In the genomic region with DNA sequence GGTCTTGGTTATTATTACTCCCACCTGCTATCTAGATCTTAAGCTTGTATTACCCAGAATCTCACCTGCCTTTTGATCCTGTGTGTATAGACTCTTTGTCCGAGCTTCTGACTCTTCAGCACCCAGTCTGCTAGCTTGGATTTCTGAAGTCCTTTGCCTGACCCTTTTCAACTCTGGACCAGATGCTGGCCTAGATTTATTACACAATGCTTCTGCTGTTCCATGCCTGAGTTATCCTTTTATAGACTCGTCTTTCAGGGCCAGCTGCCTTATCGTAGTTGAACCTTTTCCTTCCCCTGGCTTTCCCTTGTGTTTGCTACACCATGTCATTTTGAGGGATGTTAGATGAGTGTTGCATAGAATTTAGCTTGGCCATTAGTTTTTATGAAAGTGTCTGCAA, we compare ENCODE assay signal across 18 cellular contexts.
"Had no signal": no experiment of that assay in that cellular context is flagged by ENCODE, and none has a peak within 500 bp of the region (broad histone marks: within the 10 kb centered on the region; RNA-seq: fewer than 3 reads in every experiment).

No MANE protein-coding gene starts in this region.

- H3K4me1 ChIP-seq: left lung, psoas muscle, thyroid gland had no signal

- H3K27ac ChIP-seq: left lung, psoas muscle, thyroid gland, VCaP had no signal

- H3K4me1 Mint-ChIP-seq: memory B cell; stimulated activated effector memory CD8-positive, alpha-beta T cell treated with anti-CD3 and anti-CD28 coated beads, Interleukin-12 subunit alpha, Interleukin-12 subunit beta, amount 100 ng/mL, for 72 hours had no signal

- H3K9me3 Mint-ChIP-seq: effector memory CD8-positive, alpha-beta T cell; memory B cell; stimulated activated effector memory CD8-positive, alpha-beta T cell treated with anti-CD3 and anti-CD28 coated beads, Interleukin-12 subunit alpha, Interleukin-12 subunit beta, amount 100 ng/mL, for 72 hours had no signal

- FAIRE-seq: astrocyte, keratinocyte had no signal

- H3K4me3 Mint-ChIP-seq: activated T-cell treated with anti-CD3 and anti-CD28 coated beads, Interleukin-2, amount 50 U/mL, for 72 hours; effector memory CD8-positive, alpha-beta T cell; memory B cell; stimulated activated effector memory CD8-positive, alpha-beta T cell treated with anti-CD3 and anti-CD28 coated beads, Interleukin-12 subunit alpha, Interleukin-12 subunit beta, amount 100 ng/mL, for 72 hours; T-helper 1 cell treated with Interleukin-12 subunit alpha and Interleukin-12 subunit beta and Interleukin-4 antibody, amounts not matched to agents 30 μg/mL and 1 μg/mL, for 36 hours had no signal

- H3K27ac Mint-ChIP-seq: activated T-cell treated with anti-CD3 and anti-CD28 coated beads, Interleukin-2, amount 50 U/mL, for 72 hours; memory B cell; stimulated activated effector memory CD8-positive, alpha-beta T cell treated with anti-CD3 and anti-CD28 coated beads, Interleukin-12 subunit alpha, Interleukin-12 subunit beta, amount 100 ng/mL, for 72 hours; T-helper 1 cell treated with Interleukin-12 subunit alpha and Interleukin-12 subunit beta and Interleukin-4 antibody, amounts not matched to agents 30 μg/mL and 1 μg/mL, for 36 hours had no signal

- ATAC-seq: activated T-cell treated with anti-CD3 and anti-CD28 coated beads, Interleukin-2, amount 50 U/mL, for 72 hours; effector memory CD8-positive, alpha-beta T cell; left lung; psoas muscle; sciatic nerve; stimulated activated effector memory CD8-positive, alpha-beta T cell treated with anti-CD3 and anti-CD28 coated beads, Interleukin-12 subunit alpha, Interleukin-12 subunit beta, amount 100 ng/mL, for 72 hours had no signal

- H3K27me3 Mint-ChIP-seq: effector memory CD8-positive, alpha-beta T cell; memory B cell had no signal

- H3K27me3 ChIP-seq: left lung, thyroid gland had no signal

- DNase-seq: activated CD4-positive, alpha-beta T cell treated with anti-CD3 and anti-CD28 coated beads for 1 hour; activated effector memory CD4-positive, alpha-beta T cell treated with anti-CD3 and anti-CD28 coated beads, Interleukin-2, amount 50 U/mL, for 16 hours; activated naive CD4-positive, alpha-beta T cell treated with anti-CD3 and anti-CD28 coated beads, Interleukin-2, amount 50 U/mL, for 16 hours; activated T-cell treated with anti-CD3 and anti-CD28 coated beads, Interleukin-2, amount 50 U/mL, for 72 hours; dermis blood vessel endothelial cell; effector memory CD8-positive, alpha-beta T cell; foreskin melanocyte; left lung; psoas muscle; stimulated activated CD4-positive, alpha-beta T cell treated with anti-CD3 and anti-CD28 coated beads, Interleukin-4, amount 100 ng/mL, for 24 hours; thyroid gland had no signal
